ENCODE assay signal across 22 cellular contexts in genomic region chr5:38559427-38559826, GRCh38. TPM values are rescaled to one million over a fixed set of nuclear protein-coding genes. Genes with fewer than 3 reads are reported as not detected.
"Had no signal": no experiment of that assay in that cellular context is flagged by ENCODE, and none has a peak within 500 bp of the region (broad histone marks: within the 10 kb centered on the region; RNA-seq: fewer than 3 reads in every experiment).

No MANE protein-coding gene starts in this region.

- DNase-seq: cortex of kidney; effector memory CD8-positive, alpha-beta T cell; kidney; mammary epithelial cell; mesendoderm; midbrain; naive thymus-derived CD4-positive, alpha-beta T cell; nephron progenitor cell; nucleus accumbens; stimulated activated CD4-positive, alpha-beta T cell treated with anti-CD3 and anti-CD28 coated beads, Interleukin-2, amount 100 ng/mL, for 24 hours; stimulated activated CD4-positive, alpha-beta T cell treated with anti-CD3 and anti-CD28 coated beads, Interleukin-4, amount 100 ng/mL, for 24 hours; stimulated activated naive CD8-positive, alpha-beta T cell treated with anti-CD3 and anti-CD28 coated beads, Interleukin-15, Interleukin-2, amounts not matched to agents 100 U/mL and 50 U/mL, for 24 hours; upper lobe of left lung had no signal

- H3K4me1 ChIP-seq: prostate gland had no signal

- H3K4me3 Mint-ChIP-seq: effector memory CD8-positive, alpha-beta T cell; naive thymus-derived CD4-positive, alpha-beta T cell; nephron progenitor cell; stimulated activated effector memory CD8-positive, alpha-beta T cell treated with anti-CD3 and anti-CD28 coated beads, Interleukin-12 subunit alpha, Interleukin-12 subunit beta, amount 100 ng/mL, for 72 hours had no signal

- H3K4me3 ChIP-seq: prostate gland, right atrium auricular region, thoracic aorta, tibial nerve, upper lobe of left lung had no signal

- H3K9me3 ChIP-seq: prostate gland, right atrium auricular region, thoracic aorta, tibial nerve, upper lobe of left lung had no signal

- H3K36me3 Mint-ChIP-seq: stimulated activated effector memory CD8-positive, alpha-beta T cell treated with anti-CD3 and anti-CD28 coated beads, Interleukin-12 subunit alpha, Interleukin-12 subunit beta, amount 100 ng/mL, for 72 hours had no signal

- ATAC-seq: effector memory CD8-positive, alpha-beta T cell; left lobe of liver; naive thymus-derived CD4-positive, alpha-beta T cell; sciatic nerve; stimulated activated effector memory CD8-positive, alpha-beta T cell treated with anti-CD3 and anti-CD28 coated beads, Interleukin-12 subunit alpha, Interleukin-12 subunit beta, amount 100 ng/mL, for 72 hours; stimulated activated naive CD8-positive, alpha-beta T cell treated with anti-CD3 and anti-CD28 coated beads, Interleukin-15, Interleukin-2, amounts not matched to agents 100 U/mL and 50 U/mL, for 24 hours had no signal

- H3K27ac Mint-ChIP-seq: effector memory CD8-positive, alpha-beta T cell; naive thymus-derived CD4-positive, alpha-beta T cell; nephron progenitor cell; stimulated activated effector memory CD8-positive, alpha-beta T cell treated with anti-CD3 and anti-CD28 coated beads, Interleukin-12 subunit alpha, Interleukin-12 subunit beta, amount 100 ng/mL, for 72 hours had no signal

- H3K36me3 ChIP-seq: prostate gland, right atrium auricular region, thoracic aorta, tibial nerve, upper lobe of left lung had no signal

- FAIRE-seq: endometrium, frontal cortex, kidney had no signal

- H3K27ac ChIP-seq: right atrium auricular region, thoracic aorta, tibial nerve had no signal

- H3K27me3 ChIP-seq: right atrium auricular region had no signal

- H3K9me3 Mint-ChIP-seq: effector memory CD8-positive, alpha-beta T cell; naive thymus-derived CD4-positive, alpha-beta T cell; nephron progenitor cell; stimulated activated effector memory CD8-positive, alpha-beta T cell treated with anti-CD3 and anti-CD28 coated beads, Interleukin-12 subunit alpha, Interleukin-12 subunit beta, amount 100 ng/mL, for 72 hours had no signal

RNA-seq across cellular contexts. Expression of gene LIFR, which starts 3.0 kb away (rescaled TPM):
- polyA plus RNA-seq: naive thymus-derived CD4-positive, alpha-beta T cell had no signal
